In genomic region chr16:84116720-84117481, GRCh38 we compare ENCODE assay signal across 1 cellular context.
TF ChIP-seq lines count a peak whose summit lies in the region.

Gene MBTPS1 (minus strand): TSS chr16:84116942. CDS start chr16:84101783, 15,159 bp downstream.

TF ChIP-seq in K562, 482 proteins besides CTCF, POLR2A, EP300 and RAD21 (continued from another document and continues in another):
- TF ChIP-seq DMBX1 (CRISPR knock-in tag; IDR thresholded peaks at IDR 0.05; ENCODE audit: borderline replicate concordance) (0 out of 2 replicates have a peak, but pooled peaks have one; percentile 26), HOMEZ (CRISPR knock-in tag; IDR thresholded peaks at IDR 0.05) (no peak), EP400 (IDR thresholded peaks at IDR 0.05) (peak; percentile 85), ZNF511 (CRISPR knock-in tag; IDR thresholded peaks at IDR 0.05) (no peak), PHTF2 (CRISPR knock-in tag; IDR thresholded peaks at IDR 0.05) (no peak), RFX7 (CRISPR knock-in tag; IDR thresholded peaks at IDR 0.05) (no peak), ZNF3 (CRISPR knock-in tag; IDR thresholded peaks at IDR 0.05) (no peak), VEZF1 (CRISPR knock-in tag; IDR thresholded peaks at IDR 0.05) (peak; percentile 92), ZNF696 (CRISPR knock-in tag; conservative IDR thresholded peaks at IDR 0.05) (no peak), HDAC8 (tag; IDR thresholded peaks at IDR 0.05) (0 out of 2 replicates have a peak, but pooled peaks have one; percentile 59), PPARD (CRISPR knock-in tag; IDR thresholded peaks at IDR 0.05) (no peak), PHB2 (IDR thresholded peaks at IDR 0.05; ENCODE audit: low read depth) (no peak), SMAD3 (CRISPR knock-in tag; conservative IDR thresholded peaks at IDR 0.05) (0 out of 2 replicates have a peak, but pooled peaks have one; percentile 28), ZNF830 (CRISPR knock-in tag; IDR thresholded peaks at IDR 0.05) (peak; percentile 27; the same call in 1 of the 2 replicates), FOXK1 (CRISPR knock-in tag; IDR thresholded peaks at IDR 0.05; ENCODE audit: borderline replicate concordance) (no peak), SREBF2 (CRISPR knock-in tag; IDR thresholded peaks at IDR 0.05) (no peak), HEY1 (CRISPR knock-in tag; IDR thresholded peaks at IDR 0.05; ENCODE audit: borderline replicate concordance) (no peak), LARP7 (IDR thresholded peaks at IDR 0.05) (no peak), CLOCK (CRISPR knock-in tag; IDR thresholded peaks at IDR 0.05; ENCODE audit: borderline replicate concordance) (no peak), ZMIZ1 (IDR thresholded peaks at IDR 0.05; ENCODE audit: low read depth in 2 of 2, low read length in 2 of 2) (no peak), PCBP1 (IDR thresholded peaks at IDR 0.05; ENCODE audit: low read depth, low read length, poor library complexity, severe bottlenecking) (peak; percentile 8), IRF1 (CRISPR knock-in tag; IDR thresholded peaks at IDR 0.05; ENCODE audit: borderline replicate concordance) (no peak), JUND (IDR thresholded peaks at IDR 0.05; ENCODE audit: borderline replicate concordance, low read depth, low read length) (no peak; the same call in none of the 2 replicates), JUND (tag; IDR thresholded peaks at IDR 0.05; ENCODE audit: borderline replicate concordance, low read depth, low read length) (peak; percentile 20; the same call in 1 of the 3 replicates), SLC30A9 (CRISPR knock-in tag; IDR thresholded peaks at IDR 0.05) (no peak), MYNN (IDR thresholded peaks at IDR 0.05) (no peak), MYNN (CRISPR knock-in tag; IDR thresholded peaks at IDR 0.05) (no peak), ZC3H11A (IDR thresholded peaks at IDR 0.05; ENCODE audit: low read depth, low read length) (no peak), ZFP91 (CRISPR knock-in tag; IDR thresholded peaks at IDR 0.05) (no peak), MEF2D (tag; conservative IDR thresholded peaks at IDR 0.05; ENCODE audit: low read depth) (no peak), GATAD2B (IDR thresholded peaks at IDR 0.05; ENCODE audit: borderline replicate concordance) (no peak), RNF2 (IDR thresholded peaks at IDR 0.05) (no peak), ZNF445 (CRISPR knock-in tag; IDR thresholded peaks at IDR 0.05; ENCODE audit: low read depth) (no peak), SNIP1 (IDR thresholded peaks at IDR 0.05; ENCODE audit: low read depth) (no peak), JUNB (CRISPR knock-in tag; conservative IDR thresholded peaks at IDR 0.05) (no peak), ZNF175 (CRISPR knock-in tag; IDR thresholded peaks at IDR 0.05; ENCODE audit: low read depth) (no peak; the same call in 1 of the 2 replicates), TOE1 (IDR thresholded peaks at IDR 0.05; ENCODE audit: borderline replicate concordance) (peak; percentile 65; the same call in 1 of the 2 replicates), TOE1 (CRISPR knock-in tag; IDR thresholded peaks at IDR 0.05; ENCODE audit: borderline replicate concordance, low read depth) (no peak), ZNF143 (CRISPR knock-in tag; IDR thresholded peaks at IDR 0.05) (no peak), MLLT1 (IDR thresholded peaks at IDR 0.05) (0 out of 4 replicates have a peak, but pooled peaks of 1 of the 2 experiments have one; percentile 38), RBM39 (optimal IDR thresholded peaks at IDR 0.05; ENCODE audit: low read depth, low read length) (peak; percentile 46), ZNF778 (CRISPR knock-in tag; IDR thresholded peaks at IDR 0.05) (no peak), CREM (IDR thresholded peaks at IDR 0.05; ENCODE audit: low read depth) (peak; percentile 88), ELF2 (CRISPR knock-in tag; IDR thresholded peaks at IDR 0.05) (no peak), SREBF1 (IDR thresholded peaks at IDR 0.05; ENCODE audit: borderline replicate concordance, low read depth, low read length) (no peak), NR2C1 (IDR thresholded peaks at IDR 0.05) (peak; percentile 55; the same call in 1 of the 2 replicates), NR2C1 (tag; IDR thresholded peaks at IDR 0.05) (peak; percentile 76), SMAD2 (IDR thresholded peaks at IDR 0.05; ENCODE audit: low read depth, low read length) (no peak), TRIM25 (IDR thresholded peaks at IDR 0.05; ENCODE audit: borderline replicate concordance) (no peak), ZBTB34 (CRISPR knock-in tag; IDR thresholded peaks at IDR 0.05) (0 out of 2 replicates have a peak, but pooled peaks have one; percentile 15), KDM1A (IDR thresholded peaks at IDR 0.05) (no peak), TAF15 (IDR thresholded peaks at IDR 0.05; ENCODE audit: low read depth, low read length) (no peak), TRIM24 (IDR thresholded peaks at IDR 0.05) (no peak), ZNF79 (CRISPR knock-in tag; IDR thresholded peaks at IDR 0.05; ENCODE audit: low read depth) (no peak), MYC (IDR thresholded peaks at IDR 0.05; ENCODE audit: low read depth, low read length) (peak; percentile 88), MYC (CRISPR knock-in tag; IDR thresholded peaks at IDR 0.05; ENCODE audit: borderline replicate concordance, low read depth) (peak; percentile 92)
